In the genomic region with DNA sequence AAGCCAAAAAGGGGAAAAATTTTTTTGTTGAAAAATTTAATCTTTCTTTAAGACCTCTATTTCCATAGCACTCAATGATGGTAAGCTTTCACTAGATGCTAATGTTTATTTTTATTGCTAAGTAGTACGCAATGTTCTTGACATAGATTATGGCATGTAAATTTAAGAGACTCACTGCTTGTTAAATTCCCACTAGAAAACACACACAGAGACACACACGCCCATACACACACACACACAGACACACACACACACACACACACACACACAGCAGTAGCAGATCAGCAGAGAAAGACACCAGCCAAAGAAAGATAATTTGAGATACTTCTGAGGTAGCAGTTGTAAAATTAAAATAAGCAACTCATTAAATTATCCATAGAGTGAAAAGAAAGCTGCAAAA, we compare ENCODE assay signal across 14 cellular contexts. TPM values are rescaled to one million over a fixed set of nuclear protein-coding genes. Genes with fewer than 3 reads are reported as not detected.
DNase-seq lines count a peak whose midpoint lies in the region; ATAC-seq and TF ChIP-seq lines count a peak whose summit lies in the region.
"Had no signal": no experiment of that assay in that cellular context is flagged by ENCODE, and none has a peak within 500 bp of the region (broad histone marks: within the 10 kb centered on the region; RNA-seq: fewer than 3 reads in every experiment).

No MANE protein-coding gene starts in this region.

- no peak for ATAC-seq in gastroesophageal sphincter
- ATAC-seq in HG03196 (IDR thresholded peaks at IDR 0.05; ENCODE audit: unreplicated experiment) = no peak
- ATAC-seq: HCT116 had no signal

- peak overlapping the region; percentile 49 for H3K27ac Mint-ChIP-seq in glutamatergic neuron (ENCODE audit: unreplicated experiment)
- H3K27ac Mint-ChIP-seq: CD4-positive, alpha-beta memory T cell had no signal

- 57 to 91% methylated on average over 1 of the region's 2 CpGs for WGBS in gastroesophageal sphincter (ENCODE audit: low coverage in 1 of 2), 2 donors

- no peaks in the 10 kb centered on the region for H3K9me3 ChIP-seq in HEK293 (ENCODE audit: control insufficient read depth, insufficient read depth, low read depth, low read length)
- H3K9me3 ChIP-seq in gastroesophageal sphincter = peaks cover 0 to 4% (median 0%) of the 10 kb centered on the region in 3 donors

- peaks cover 81% of the 10 kb centered on the region for H3K27me3 ChIP-seq in gastroesophageal sphincter

- peak overlapping the region; percentile 99 for H3K27ac ChIP-seq in 22Rv1
- no peak overlapping the region for H3K27ac ChIP-seq in HEK293 (ENCODE audit: extremely low read depth, low read depth, low read length)
- peak overlapping the region; percentile 88; the same call in 1 of the 2 replicates for H3K27ac ChIP-seq in VCaP
- H3K27ac ChIP-seq in gastroesophageal sphincter = no peak overlapping the region

- TF ChIP-seq CTCF in 22Rv1 (IDR thresholded peaks at IDR 0.05) (no peak), HEK293 (tag by site-specific recombination; IDR thresholded peaks at IDR 0.05) (no peak), VCaP (conservative IDR thresholded peaks at IDR 0.05) (no peak), glutamatergic neuron (IDR thresholded peaks at IDR 0.05; ENCODE audit: partially characterized antibody, unreplicated experiment) (no peak), gastroesophageal sphincter (IDR thresholded peaks at IDR 0.05) (no peak)

- no peak for DNase-seq in glutamatergic neuron
- no peak for DNase-seq in 8988T
- no peak for DNase-seq in GDM1 (lab: John Stamatoyannopoulos, UW)
- DNase-seq: Calu3; CD4-positive, alpha-beta memory T cell; COR-L47; DMS79 treated with DMSO at 0.1 percent for 48 hours had no signal

- H3K27me3 Mint-ChIP-seq in glutamatergic neuron (ENCODE audit: unreplicated experiment) = peaks cover 20% of the 10 kb centered on the region

- POLR2A ChIA-PET in HEK293 (lab: Yijun Ruan, JAX) = interaction anchor here (0.8 to 1.1 kb wide), 2 partner anchors 15 to 17 kb away, joined by 3 read pairs; a partner anchor contains a TSS

- H3K4me1 ChIP-seq in HEK293 (ENCODE audit: control insufficient read depth, insufficient read depth, low read length) (peaks cover 2% of the 10 kb centered on the region; the same call in 1 of the 2 replicates), gastroesophageal sphincter (peaks cover 0 to 26% (median 13%) of the 10 kb centered on the region in 3 donors)

- TF ChIP-seq EP300 in gastroesophageal sphincter (IDR thresholded peaks at IDR 0.05) = no peak

- no peak for TF ChIP-seq POLR2A in gastroesophageal sphincter (IDR thresholded peaks at IDR 0.05)

- no peak overlapping the region for H3K4me3 ChIP-seq in HEK293 (ENCODE audit: low read depth, low read length)
- no peak overlapping the region for H3K4me3 ChIP-seq in gastroesophageal sphincter

- CTCF ChIA-PET in HEK293 (lab: Yijun Ruan, JAX) = interaction anchor here (0.6 to 2.3 kb wide), 11 partner anchors 10 to 813 kb away, joined by 3 to 23 read pairs (median 4); a partner anchor contains a TSS

- H3K4me1 Mint-ChIP-seq in glutamatergic neuron (ENCODE audit: low read depth, unreplicated experiment) = peaks cover 21% of the 10 kb centered on the region

- peaks cover 7% of the 10 kb centered on the region for H3K9me3 Mint-ChIP-seq in glutamatergic neuron (ENCODE audit: unreplicated experiment)
- H3K9me3 Mint-ChIP-seq: HFFc6 had no signal

- no peak overlapping the region for H3K4me3 Mint-ChIP-seq in glutamatergic neuron (ENCODE audit: unreplicated experiment)
- H3K4me3 Mint-ChIP-seq: CD4-positive, alpha-beta memory T cell had no signal

- H3K36me3 ChIP-seq in HEK293 (ENCODE audit: control insufficient read depth in 2 of 2, insufficient read depth in 1 of 2, low read length in 2 of 2) = no peaks in the 10 kb centered on the region
- H3K36me3 ChIP-seq in gastroesophageal sphincter = no peaks in the 10 kb centered on the region

- H3K36me3 Mint-ChIP-seq in glutamatergic neuron (ENCODE audit: unreplicated experiment) = no peaks in the 10 kb centered on the region

TF ChIP-seq in HEK293, 187 proteins besides CTCF, POLR2A, EP300 and RAD21:
- TF ChIP-seq MYNN (tag by site-specific recombination; IDR thresholded peaks at IDR 0.05; ENCODE audit: borderline replicate concordance) (no peak), ZNF266 (tag by site-specific recombination; IDR thresholded peaks at IDR 0.05; ENCODE audit: low read depth) (no peak), ZNF777 (tag by site-specific recombination; IDR thresholded peaks at IDR 0.05; ENCODE audit: borderline replicate concordance) (no peak), ZFHX2 (tag by site-specific recombination; conservative IDR thresholded peaks at IDR 0.05) (peak; percentile 23; the same call in 1 of the 2 replicates), BCL11A (tag by site-specific recombination; IDR thresholded peaks at IDR 0.05; ENCODE audit: low read depth) (no peak), OSR2 (tag by site-specific recombination; IDR thresholded peaks at IDR 0.05) (0 out of 2 replicates have a peak, but pooled peaks have one; percentile 20)
- TF ChIP-seq, protein P1, sequence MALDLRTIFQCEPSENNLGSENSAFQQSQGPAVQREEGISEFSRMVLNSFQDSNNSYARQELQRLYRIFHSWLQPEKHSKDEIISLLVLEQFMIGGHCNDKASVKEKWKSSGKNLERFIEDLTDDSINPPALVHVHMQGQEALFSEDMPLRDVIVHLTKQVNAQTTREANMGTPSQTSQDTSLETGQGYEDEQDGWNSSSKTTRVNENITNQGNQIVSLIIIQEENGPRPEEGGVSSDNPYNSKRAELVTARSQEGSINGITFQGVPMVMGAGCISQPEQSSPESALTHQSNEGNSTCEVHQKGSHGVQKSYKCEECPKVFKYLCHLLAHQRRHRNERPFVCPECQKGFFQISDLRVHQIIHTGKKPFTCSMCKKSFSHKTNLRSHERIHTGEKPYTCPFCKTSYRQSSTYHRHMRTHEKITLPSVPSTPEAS (tag by site-specific recombination; IDR thresholded peaks at IDR 0.05) = peak; percentile 84

RNA-seq across cellular contexts. Expression of a gene that starts 16.0 kb away (rescaled TPM):
- total RNA-seq in glutamatergic neuron (ENCODE audit: unreplicated experiment) (0.42 TPM), gastroesophageal sphincter (under 1 TPM in 3 of 4 donors, not detected in 1; 0.31 to 0.62 (median 0.37) TPM)
- total RNA-seq: CD4-positive, alpha-beta memory T cell had no signal

Comparison
In these comparisons a context has a peak if more than half of its experiments do, and no peak if none do; other contexts are left out.
1. H3K27ac ChIP-seq: peak in 22Rv1 (single experiment) and VCaP (single experiment); none in HEK293 (single experiment) and gastroesophageal sphincter (0 of 4).